Comparison of ENCODE assay signal across 6 cellular contexts in genomic region chr19:663682-664117, GRCh38. TPM values are rescaled to one million over a fixed set of nuclear protein-coding genes. Genes with fewer than 3 reads are reported as not detected.
DNase-seq lines count a peak whose midpoint lies in the region; TF ChIP-seq lines count a peak whose summit lies in the region.

No MANE protein-coding gene starts in this region.

- H3K27ac ChIP-seq in HUES6 (ENCODE audit: low read depth, low read length) (no peak overlapping the region), cingulate gyrus (ENCODE audit: low read depth, low read length) (peak overlapping the region; percentile 99)

- H3K4me1 Mint-ChIP-seq in progenitor cell of endocrine pancreas (ENCODE audit: low read depth), result peaks cover 18% of the 10 kb centered on the region

- H3K9me3 Mint-ChIP-seq in progenitor cell of endocrine pancreas (ENCODE audit: low read depth), result no peaks in the 10 kb centered on the region

- H3K9ac ChIP-seq in HUES6 (ENCODE audit: low read length), result peak overlapping the region; percentile 46

- peak overlapping the region; percentile 59 for H3K4me3 ChIP-seq in HUES6 (ENCODE audit: low read depth, low read length)

- DNase-seq in progenitor cell of endocrine pancreas (ENCODE audit: low spot score, unreplicated experiment), result no peak
- no peak for DNase-seq in cerebellum (ENCODE audit: low spot score)
- DNase-seq in DMS153 treated with DMSO at 0.1 percent for 48 hours (lab: John Stamatoyannopoulos, UW; ENCODE audit: unreplicated experiment), result no peak
- no peak for DNase-seq in NCI-H82 (lab: John Stamatoyannopoulos, UW)

- H3K36me3 Mint-ChIP-seq in progenitor cell of endocrine pancreas (ENCODE audit: insufficient read depth), result no peaks in the 10 kb centered on the region

- TF ChIP-seq CTCF in progenitor cell of endocrine pancreas (IDR thresholded peaks at IDR 0.05; ENCODE audit: unreplicated experiment), result no peak

- no peaks in the 10 kb centered on the region for H3K9me3 ChIP-seq in HUES6 (ENCODE audit: control insufficient read depth, insufficient read depth, low read depth, low read length)

- peaks cover 2% of the 10 kb centered on the region for H3K36me3 ChIP-seq in HUES6 (ENCODE audit: control insufficient read depth, insufficient read depth, low read length)

- H3K4me1 ChIP-seq in HUES6 (ENCODE audit: control insufficient read depth, insufficient read depth, low read length), result peaks cover 21% of the 10 kb centered on the region

- peak overlapping the region; percentile 77 for H3K4me3 Mint-ChIP-seq in progenitor cell of endocrine pancreas (ENCODE audit: low read depth)

- H3K27me3 ChIP-seq in HUES6 (ENCODE audit: control insufficient read depth, insufficient read depth, low read length), result no peaks in the 10 kb centered on the region

- no peaks in the 10 kb centered on the region for H3K27me3 Mint-ChIP-seq in progenitor cell of endocrine pancreas

- peak overlapping the region; percentile 92 for H3K27ac Mint-ChIP-seq in progenitor cell of endocrine pancreas

RNA-seq across cellular contexts. Expression of gene RNF126, which starts 0.7 kb away (rescaled TPM):
- 37.3 and 39.2 TPM in 2 replicates for total RNA-seq in progenitor cell of endocrine pancreas
- 13.2 TPM for total RNA-seq in cerebellum

RNA-seq across cellular contexts. Expression of gene FSTL3, which starts 12.5 kb away (rescaled TPM):
- 13.8 and 14.4 TPM in 2 replicates for total RNA-seq in progenitor cell of endocrine pancreas
- total RNA-seq in cerebellum, result 3.2 TPM

RNA-seq across cellular contexts. Expression of gene FGF22, which starts 24.0 kb away (rescaled TPM):
- total RNA-seq in progenitor cell of endocrine pancreas (0.43 and 0.49 TPM in 2 replicates), cerebellum (not detected)

RNA-seq across cellular contexts. Expression of gene POLRMT, which starts 30.4 kb away (rescaled TPM):
- total RNA-seq in progenitor cell of endocrine pancreas (62.9 and 68.4 TPM in 2 replicates), cerebellum (14.4 TPM)

RNA-seq across cellular contexts. Expression of gene PRSS57, which starts 31.6 kb away (rescaled TPM):
- total RNA-seq in progenitor cell of endocrine pancreas (not detected in 2 replicates), cerebellum (not detected)
